24 cellular contexts compared by ENCODE assay signal in the genomic region with DNA sequence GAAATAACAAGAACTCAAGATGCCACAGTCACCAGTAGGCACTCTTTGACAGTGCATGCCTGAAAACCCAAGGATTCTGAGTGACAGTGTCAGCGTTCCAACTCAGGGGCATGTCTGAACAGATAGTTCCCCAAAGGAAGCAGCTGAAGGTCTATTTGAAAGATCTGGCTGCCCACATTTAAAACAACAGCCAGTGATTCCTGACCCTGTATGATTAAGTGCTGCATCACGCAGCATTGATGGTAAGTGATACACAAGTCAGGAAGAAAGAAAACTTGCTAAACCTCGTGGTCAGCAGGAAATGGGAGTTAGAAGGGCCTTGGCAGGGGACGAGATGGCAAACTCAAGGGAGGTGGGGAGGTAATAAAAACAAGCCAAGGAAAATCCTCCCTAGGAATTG.
DNase-seq lines count a peak whose midpoint lies in the region; ATAC-seq, FAIRE-seq and TF ChIP-seq lines count a peak whose summit lies in the region.
"Had no signal": no experiment of that assay in that cellular context is flagged by ENCODE, and none has a peak within 500 bp of the region (broad histone marks: within the 10 kb centered on the region; RNA-seq: fewer than 3 reads in every experiment).

No MANE protein-coding gene starts in this region.

- ATAC-seq in HG02885 (IDR thresholded peaks at IDR 0.05; ENCODE audit: poor library complexity, unreplicated experiment) = no peak
- ATAC-seq: A549; CD8-positive, alpha-beta T cell; K562; PC-3 had no signal

- TF ChIP-seq CTCF in bronchial epithelial cell (IDR thresholded peaks at IDR 0.05; ENCODE audit: insufficient read depth, low read length, severe bottlenecking) (no peak), nephron progenitor cell (IDR thresholded peaks at IDR 0.05) (no peak)

- peaks cover 9% of the 10 kb centered on the region for H3K9me3 Mint-ChIP-seq in nephron progenitor cell

- no peak overlapping the region for H3K4me3 Mint-ChIP-seq in nephron progenitor cell
- H3K4me3 Mint-ChIP-seq: CD8-positive, alpha-beta T cell had no signal

- H3K27ac ChIP-seq in small intestine (ENCODE audit: low read depth in 1 of 2, low read length in 1 of 2) = no peak overlapping the region
- H3K27ac ChIP-seq: A549 had no signal

- DNase-seq in M059J (ENCODE audit: low read depth) (peak; percentile 64), RPMI8226 (peak; percentile 76), bronchial epithelial cell (ENCODE audit: low read depth) (peak; percentile 30), nephron progenitor cell (no peak), NCI-H2081 (lab: John Stamatoyannopoulos, UW) (no peak), putamen (ENCODE audit: low spot score) (no peak), small intestine (no peak)
- DNase-seq: C1 segment of cervical spinal cord; Caco-2; CD8-positive, alpha-beta T cell; MM.1S; NCI-H1417 treated with DMSO at 0.1 percent for 48 hours; NCI-H187; NCI-H446 treated with DMSO at 0.1 percent for 48 hours; NCI-H526; NCI-H82; NK-92 treated with Interleukin-12 subunit alpha and Interleukin-12 subunit beta, amount 100 ng/mL, for 24 hours; PC-3; SHP77 treated with DMSO at 0.1 percent for 48 hours had no signal

- peak overlapping the region; percentile 37 for H3K27ac Mint-ChIP-seq in nephron progenitor cell
- H3K27ac Mint-ChIP-seq: CD8-positive, alpha-beta T cell had no signal

- no peaks in the 10 kb centered on the region for H3K9me3 ChIP-seq in small intestine (ENCODE audit: control insufficient read depth, low read depth)
- H3K9me3 ChIP-seq: Caco-2 had no signal

- H3K36me3 ChIP-seq in bronchial epithelial cell (ENCODE audit: control insufficient read depth, insufficient read depth, low read length) (no peaks in the 10 kb centered on the region), small intestine (ENCODE audit: control insufficient read depth in 2 of 2, insufficient read depth in 2 of 2, low read length in 2 of 2) (no peaks in the 10 kb centered on the region)

- H3K27me3 ChIP-seq in bronchial epithelial cell (ENCODE audit: control insufficient read depth, insufficient read depth, low read length) = no peaks in the 10 kb centered on the region
- no peaks in the 10 kb centered on the region for H3K27me3 ChIP-seq in small intestine (ENCODE audit: control insufficient read depth in 2 of 2, insufficient read depth in 2 of 2, low read length in 2 of 2)

- H3K27me3 Mint-ChIP-seq in nephron progenitor cell (ENCODE audit: low read depth, poor library complexity) = peaks cover 14% of the 10 kb centered on the region

- H3K36me3 Mint-ChIP-seq in nephron progenitor cell (ENCODE audit: low read depth) = no peaks in the 10 kb centered on the region
- H3K36me3 Mint-ChIP-seq: CD8-positive, alpha-beta T cell had no signal

- peaks cover 14% of the 10 kb centered on the region for H3K4me1 Mint-ChIP-seq in nephron progenitor cell

- no peak for FAIRE-seq in bronchial epithelial cell (lab: Jason Lieb, UNC)
- FAIRE-seq in small intestine (lab: Jason Lieb, UNC) = no peak
- FAIRE-seq: A549, G401.6, H54, K562 had no signal

- H3K4me3 ChIP-seq in bronchial epithelial cell (ENCODE audit: low read depth, low read length) = no peak overlapping the region
- no peak overlapping the region for H3K4me3 ChIP-seq in small intestine (ENCODE audit: low read depth in 1 of 2, low read length in 2 of 2)
- H3K4me3 ChIP-seq: A549, K562 had no signal

- WGBS in small intestine, 3 donors = 36 to 58% (median 46%) methylated on average over 4 of the region's 4 CpGs

- H3K4me1 ChIP-seq in small intestine (ENCODE audit: control insufficient read depth in 2 of 2, insufficient read depth in 1 of 2, low read depth in 1 of 2, low read length in 1 of 2) = no peaks in the 10 kb centered on the region
- H3K4me1 ChIP-seq: A549, Caco-2 had no signal

Comparison
In these comparisons a context has a peak if more than half of its experiments do, and no peak if none do; other contexts are left out.
1. DNase-seq: peak in M059J (single experiment), RPMI8226 (single experiment) and bronchial epithelial cell (single experiment); none in nephron progenitor cell (single experiment), NCI-H2081 (0 of 2), putamen (single experiment) and small intestine (single experiment).